ENCODE assay signal across 16 cellular contexts in the genomic region with DNA sequence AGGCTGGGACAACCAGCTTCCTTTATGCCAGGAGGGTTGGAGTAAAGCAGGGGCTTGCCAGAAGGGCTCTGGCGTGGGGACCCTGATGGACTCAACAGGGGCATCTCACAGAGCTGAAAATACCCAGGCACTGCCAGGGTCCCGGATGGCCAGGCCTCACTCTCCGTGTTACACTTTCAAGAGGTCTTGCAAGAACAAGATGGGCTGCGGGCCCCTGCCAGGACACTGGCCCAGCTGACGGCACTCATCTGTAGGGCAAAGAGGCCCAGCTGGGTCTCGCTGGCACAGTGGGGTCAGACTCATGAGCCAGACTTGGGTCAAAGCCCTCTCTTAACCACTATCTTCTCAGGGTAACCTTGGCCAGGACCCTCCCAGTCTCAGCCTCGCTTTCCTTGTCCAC.
A peak's percentile ranks its signal among the peaks of the same experiment; 100 is the strongest.
DNase-seq lines count a peak whose midpoint lies in the region; ATAC-seq and TF ChIP-seq lines count a peak whose summit lies in the region.
"Had no signal": no experiment of that assay in that cellular context is flagged by ENCODE, and none has a peak within 500 bp of the region (broad histone marks: within the 10 kb centered on the region; RNA-seq: fewer than 3 reads in every experiment).

No MANE protein-coding gene starts in this region.

- no peak overlapping the region for H3K4me3 ChIP-seq in thymus (ENCODE audit: low read length)
- H3K4me3 ChIP-seq in trophoblast cell (ENCODE audit: low read depth, low read length) = no peak overlapping the region

- TF ChIP-seq CTCF in RWPE1 (conservative IDR thresholded peaks at IDR 0.05; ENCODE audit: low read depth) = no peak

- no peak overlapping the region for H3K18ac ChIP-seq in trophoblast cell (ENCODE audit: low read length)

- no peak overlapping the region for H4K8ac ChIP-seq in trophoblast cell (ENCODE audit: low read depth, low read length)

- no peak overlapping the region for H2BK5ac ChIP-seq in trophoblast cell (ENCODE audit: low read depth, low read length, poor library complexity)

- WGBS in thymus = 83% methylated on average over 7 of the region's 7 CpGs
- WGBS in trophoblast cell (ENCODE audit: extremely low coverage, insufficient coverage, insufficient read length) = no CpG with 5 or more reads among the region's 7 CpGs

- no peak overlapping the region for H2BK12ac ChIP-seq in trophoblast cell (ENCODE audit: low read length)

- H3K4me1 Mint-ChIP-seq in naive B cell = peaks cover 76 to 95% (median 86%) of the 10 kb centered on the region in 3 donors

- peak overlapping the region; percentile 92 to 97 (median 94) for H3K27ac Mint-ChIP-seq in naive B cell
- H3K27ac Mint-ChIP-seq: activated naive CD8-positive, alpha-beta T cell; H9 had no signal

- H3K23ac ChIP-seq in trophoblast cell (ENCODE audit: low read length) = no peak overlapping the region

- peaks cover 0 to 2% (median 0%) of the 10 kb centered on the region in 7 donors for H3K9me3 Mint-ChIP-seq in naive B cell
- H3K9me3 Mint-ChIP-seq: brain, H9 had no signal

- H3K4me2 ChIP-seq in trophoblast cell (ENCODE audit: low read length) = no peak overlapping the region

- peak overlapping the region; percentile 95 for H3K27ac ChIP-seq in RWPE1
- H3K27ac ChIP-seq in epithelial cell of prostate = peak overlapping the region; percentile 90
- peak overlapping the region; percentile 58 for H3K27ac ChIP-seq in thymus (ENCODE audit: low read depth)
- no peak overlapping the region for H3K27ac ChIP-seq in trophoblast cell (ENCODE audit: low read depth, low read length)

- H3K79me2 ChIP-seq in trophoblast cell (ENCODE audit: control insufficient read depth, insufficient read depth, low read length, poor library complexity) = no peaks in the 10 kb centered on the region

- no peak for DNase-seq in RWPE1 (ENCODE audit: low spot score)
- no peak for DNase-seq in epithelial cell of prostate (ENCODE audit: low read depth, low spot score)
- DNase-seq in naive B cell = no peak
- no peak for DNase-seq in D341Med (ENCODE audit: low spot score)
- DNase-seq in trophoblast cell = no peak
- DNase-seq: activated CD4-positive, alpha-beta T cell treated with anti-CD3 and anti-CD28 coated beads, Interleukin-2, amount 50 U/mL, for 4 hours; activated T-cell treated with anti-CD3 and anti-CD28 coated beads, Interleukin-2, amount 50 U/mL, for 48 hours; H9; hippocampal formation; NCI-H510A treated with DMSO at 0.1 percent for 48 hours; stimulated activated CD4-positive, alpha-beta T cell treated with anti-CD3 and anti-CD28 coated beads, Interleukin-15, amount 100 ng/mL, for 24 hours; T-helper 9 cell had no signal

- no peak overlapping the region for H2BK120ac ChIP-seq in trophoblast cell (ENCODE audit: insufficient read depth, low read length, poor library complexity)

- peak overlapping the region in 6 of 8 donors; percentile 6 to 69 (median 24) for H3K4me3 Mint-ChIP-seq in naive B cell
- H3K4me3 Mint-ChIP-seq: activated naive CD8-positive, alpha-beta T cell; brain; H9 had no signal

- H3K27me3 ChIP-seq in thymus (ENCODE audit: control insufficient read depth, insufficient read depth) (no peaks in the 10 kb centered on the region), trophoblast cell (ENCODE audit: insufficient read depth, low read length) (no peaks in the 10 kb centered on the region)

- no peak overlapping the region for H4K91ac ChIP-seq in trophoblast cell (ENCODE audit: low read depth, low read length)

- H3K4ac ChIP-seq in trophoblast cell (ENCODE audit: low read depth, low read length) = no peak overlapping the region

- peaks cover 23% of the 10 kb centered on the region for H3K36me3 ChIP-seq in thymus (ENCODE audit: control insufficient read depth, insufficient read depth)
- H3K36me3 ChIP-seq in trophoblast cell (ENCODE audit: control insufficient read depth in 1 of 2, insufficient read depth in 2 of 2, low read length in 2 of 2) = peaks cover 2% of the 10 kb centered on the region in 2 experiments

- peaks cover 88% of the 10 kb centered on the region for H3K4me1 ChIP-seq in thymus (ENCODE audit: control insufficient read depth, insufficient read depth, low read length)
- H3K4me1 ChIP-seq in trophoblast cell (ENCODE audit: control insufficient read depth in 1 of 2, insufficient read depth in 2 of 2, low read length in 2 of 2) = peaks cover 6 to 8% of the 10 kb centered on the region in 2 experiments

- no peak for ATAC-seq in naive B cell (ENCODE audit: low read depth in 2 of 2)
- no peak for ATAC-seq in HG02798 (IDR thresholded peaks at IDR 0.05; ENCODE audit: poor library complexity, unreplicated experiment)

- no peak overlapping the region for H2AFZ ChIP-seq in trophoblast cell (ENCODE audit: insufficient read depth, low read length, poor library complexity)

- H4K12ac ChIP-seq in trophoblast cell (ENCODE audit: low read depth, low read length) = no peak overlapping the region

- H3K36me3 Mint-ChIP-seq in naive B cell = peaks cover 0 to 9% of the 10 kb centered on the region in 2 donors

- no peak overlapping the region for H3K9ac ChIP-seq in trophoblast cell (ENCODE audit: low read length)

- POLR2A ChIA-PET in RWPE1 (lab: Yijun Ruan, JAX; ENCODE audit: low non-redundant PET) = no interaction called here

- H3K9me3 ChIP-seq in thymus (ENCODE audit: control insufficient read depth) (no peaks in the 10 kb centered on the region), trophoblast cell (ENCODE audit: insufficient read depth, low read depth, low read length) (peaks cover under 1% of the 10 kb centered on the region)

- H2AK5ac ChIP-seq in trophoblast cell (ENCODE audit: low read length) = no peak overlapping the region

- H3K79me1 ChIP-seq in trophoblast cell (ENCODE audit: low read length) = no peaks in the 10 kb centered on the region

- no peaks in the 10 kb centered on the region for H3K27me3 Mint-ChIP-seq in naive B cell
- H3K27me3 Mint-ChIP-seq: activated naive CD8-positive, alpha-beta T cell; brain had no signal

- CTCF ChIA-PET in RWPE1 (lab: Yijun Ruan, JAX) = interaction anchor here (0.6 to 0.7 kb wide), 3 partner anchors 31 to 113 kb away, joined by 3 read pairs; no protein-coding TSS in a partner anchor

- H3K14ac ChIP-seq in trophoblast cell (ENCODE audit: low read length) = no peak overlapping the region
